ENCODE assay signal across 9 cellular contexts in the genomic region with DNA sequence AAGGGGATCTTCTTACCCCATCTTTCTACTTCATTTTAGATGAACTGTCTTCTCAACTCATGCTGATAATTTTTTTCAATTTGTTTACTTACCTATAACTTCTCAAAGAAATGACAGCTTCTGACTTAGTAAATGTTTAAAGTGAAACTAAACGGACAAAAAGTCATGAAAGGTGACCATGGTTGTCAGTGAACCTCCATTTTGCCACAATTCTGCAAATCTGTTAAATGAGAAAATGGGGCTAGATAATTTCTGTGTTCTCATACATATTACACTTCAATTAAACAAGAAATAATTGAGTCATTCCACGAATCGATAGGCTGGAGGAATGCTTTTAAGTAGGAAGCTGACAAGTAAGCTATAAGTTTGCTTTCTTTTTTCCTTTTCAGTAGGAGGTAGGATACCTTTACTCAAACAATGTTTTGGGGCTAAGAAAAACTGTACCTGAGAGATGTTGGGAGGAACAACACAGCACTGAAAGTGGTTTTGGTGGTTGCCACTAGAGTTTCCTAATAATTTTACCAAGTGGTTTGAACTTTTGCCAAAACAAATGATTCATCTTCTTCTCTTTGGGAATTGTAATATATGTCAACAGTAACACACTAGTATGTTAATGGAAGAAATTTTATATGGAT. TPM values are rescaled to one million over a fixed set of nuclear protein-coding genes. Genes with fewer than 3 reads are reported as not detected.
DNase-seq lines count a peak whose midpoint lies in the region; ATAC-seq and TF ChIP-seq lines count a peak whose summit lies in the region.
"Had no signal": no experiment of that assay in that cellular context is flagged by ENCODE, and none has a peak within 500 bp of the region (broad histone marks: within the 10 kb centered on the region; RNA-seq: fewer than 3 reads in every experiment).

No MANE protein-coding gene starts in this region.

- no peak overlapping the region for H2AK5ac ChIP-seq in neuronal stem cell (ENCODE audit: low read depth, low read length)

- no peak overlapping the region for H3K4me2 ChIP-seq in neuronal stem cell (ENCODE audit: insufficient read depth, low read length, poor library complexity, severe bottlenecking)

- H3K4me1 ChIP-seq in ES-I3 (ENCODE audit: insufficient read depth, low read length) (peaks cover 32% of the 10 kb centered on the region), neuronal stem cell (ENCODE audit: control insufficient read depth in 2 of 2, insufficient read depth in 1 of 2, low read depth in 1 of 2, low read length in 2 of 2) (peaks cover 0 to 2% of the 10 kb centered on the region in 2 donors)

- DNase-seq in NCI-H1105 treated with DMSO at 0.1 percent for 48 hours (lab: John Stamatoyannopoulos, UW), result peak; percentile 55
- peak; percentile 87 for DNase-seq in epithelial cell of esophagus (ENCODE audit: low read depth)
- no peak for DNase-seq in neuronal stem cell (ENCODE audit: low spot score)
- DNase-seq in stimulated activated CD4-positive, alpha-beta T cell treated with anti-CD3 and anti-CD28 coated beads, Interleukin-2, amount 100 ng/mL, for 48 hours, result no peak
- DNase-seq in sciatic nerve (ENCODE audit: low spot score), result no peak
- DNase-seq in GM19238 (ENCODE audit: insufficient read length, low spot score), result no peak
- no peak for DNase-seq in stimulated activated naive CD8-positive, alpha-beta T cell treated with anti-CD3 and anti-CD28 coated beads, Interleukin-15, Interleukin-2, amounts not matched to agents 100 U/mL and 50 U/mL, for 24 hours

- no peak for ATAC-seq in sciatic nerve
- no peak for ATAC-seq in stimulated activated naive CD8-positive, alpha-beta T cell treated with anti-CD3 and anti-CD28 coated beads, Interleukin-15, Interleukin-2, amounts not matched to agents 100 U/mL and 50 U/mL, for 24 hours
- ATAC-seq: activated naive CD4-positive, alpha-beta T cell treated with anti-CD3 and anti-CD28 coated beads, Interleukin-2, amount 50 U/mL, for 72 hours had no signal

- no peak overlapping the region for H4K91ac ChIP-seq in neuronal stem cell (ENCODE audit: low read depth, low read length, poor library complexity)

- H2BK5ac ChIP-seq in neuronal stem cell (ENCODE audit: low read length), result no peak overlapping the region

- H3K9ac ChIP-seq in ES-I3 (ENCODE audit: low read depth, low read length) (peak overlapping the region; percentile 6; the same call in 1 of the 2 replicates), neuronal stem cell (ENCODE audit: low read depth, low read length, poor library complexity) (no peak overlapping the region)

- no peak overlapping the region for H2BK120ac ChIP-seq in neuronal stem cell (ENCODE audit: low read depth, low read length)

- no peak overlapping the region for H2BK15ac ChIP-seq in neuronal stem cell (ENCODE audit: low read length)

- H3K23ac ChIP-seq in neuronal stem cell (ENCODE audit: low read depth, low read length, poor library complexity), result no peak overlapping the region

- peaks cover 2% of the 10 kb centered on the region for H3K79me1 ChIP-seq in neuronal stem cell (ENCODE audit: low read depth, low read length)

- no peak for TF ChIP-seq CTCF in epithelial cell of esophagus (IDR thresholded peaks at IDR 0.05; ENCODE audit: insufficient read depth, low read depth, low read length, missing control alignments)

- H3K9me3 ChIP-seq in ES-I3 (ENCODE audit: control insufficient read depth, insufficient read depth, low read length), result no peaks in the 10 kb centered on the region
- no peaks in the 10 kb centered on the region for H3K9me3 ChIP-seq in neuronal stem cell (replicated peaks in 1 of 2; ENCODE audit: control insufficient read depth in 2 of 2, insufficient read depth in 1 of 2, low read depth in 1 of 2, low read length in 2 of 2)

- peak overlapping the region; percentile 39 for H3K4me3 ChIP-seq in epithelial cell of esophagus (ENCODE audit: low read length)
- no peak overlapping the region for H3K4me3 ChIP-seq in neuronal stem cell (ENCODE audit: low read length in 2 of 2)

- no peak overlapping the region for H3K18ac ChIP-seq in neuronal stem cell (ENCODE audit: low read length)

- no CpG with 5 or more reads among the region's 3 CpGs for WGBS in neuronal stem cell (ENCODE audit: extremely low coverage in 2 of 2, insufficient read length in 2 of 2, insufficient replicate concordance in 1 of 2), 2 donors

- peak overlapping the region; percentile 63 for H2AFZ ChIP-seq in neuronal stem cell (ENCODE audit: low read length)

- no peak overlapping the region for H4K8ac ChIP-seq in neuronal stem cell (ENCODE audit: low read depth, low read length)

- H2BK12ac ChIP-seq in neuronal stem cell (ENCODE audit: low read length), result no peak overlapping the region

- H3K36me3 ChIP-seq in ES-I3 (ENCODE audit: insufficient read depth, low read length), result no peaks in the 10 kb centered on the region
- no peaks in the 10 kb centered on the region for H3K36me3 ChIP-seq in neuronal stem cell (replicated peaks in 1 of 2; ENCODE audit: control insufficient read depth in 2 of 2, insufficient read depth in 2 of 2, low read length in 2 of 2)

- H3K4ac ChIP-seq in neuronal stem cell (ENCODE audit: low read length), result no peak overlapping the region

- intact Hi-C loops in sciatic nerve (cut with DNase I), result no loop called here

- H3K14ac ChIP-seq in neuronal stem cell (ENCODE audit: low read length), result no peak overlapping the region

- H3K27me3 ChIP-seq in neuronal stem cell (ENCODE audit: control insufficient read depth in 3 of 3, insufficient read depth in 3 of 3, low read depth in 1 of 3, low read length in 3 of 3), result peaks cover 0 to 2% (median 0%) of the 10 kb centered on the region in 3 experiments

- no peak overlapping the region for H3K27ac ChIP-seq in neuronal stem cell (replicated peaks; ENCODE audit: low read length)

RNA-seq across cellular contexts. Expression of a gene that starts 17.1 kb away (rescaled TPM):
- not detected for polyA plus RNA-seq in neuronal stem cell (2013, experiment 1 of 2)
- polyA plus RNA-seq in neuronal stem cell (2013, experiment 2 of 2), result 0.04 TPM
- not detected for total RNA-seq in sciatic nerve
- total RNA-seq: activated naive CD4-positive, alpha-beta T cell treated with anti-CD3 and anti-CD28 coated beads, Interleukin-2, amount 50 U/mL, for 72 hours had no signal

Comparison
In these comparisons a context has a peak if more than half of its experiments do, and no peak if none do; other contexts are left out.
1. DNase-seq: peak in NCI-H1105 treated with DMSO at 0.1 percent for 48 hours (single experiment) and epithelial cell of esophagus (single experiment); none in neuronal stem cell (single experiment), stimulated activated CD4-positive, alpha-beta T cell treated with anti-CD3 and anti-CD28 coated beads, Interleukin-2, amount 100 ng/mL, for 48 hours (0 of 2), sciatic nerve (single experiment), GM19238 (single experiment) and stimulated activated naive CD8-positive, alpha-beta T cell treated with anti-CD3 and anti-CD28 coated beads, Interleukin-15, Interleukin-2, amounts not matched to agents 100 U/mL and 50 U/mL, for 24 hours (single experiment).